1 cellular context compared by ENCODE assay signal in the genomic region with DNA sequence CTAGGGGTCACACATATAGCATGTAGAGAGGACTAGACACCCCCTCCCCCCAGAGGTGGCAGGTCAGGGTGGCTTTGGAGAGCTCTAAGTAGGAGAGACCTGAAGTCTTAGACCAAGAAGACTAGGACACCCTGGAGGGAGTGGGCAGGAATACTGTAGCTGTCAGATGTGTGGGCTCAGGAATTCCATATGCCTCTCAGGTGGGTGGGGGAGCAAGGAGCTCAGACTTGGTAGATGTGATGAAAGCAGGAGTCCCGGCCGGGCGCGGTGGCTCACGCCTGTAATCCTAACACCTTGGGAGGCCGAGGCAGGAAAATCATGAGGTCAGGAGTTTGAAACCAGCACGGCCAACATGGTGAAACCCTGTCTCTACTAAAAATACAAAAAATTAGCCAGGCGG.
TF ChIP-seq lines count a peak whose summit lies in the region.

No MANE protein-coding gene starts in this region.

TF ChIP-seq in GM23338, 12 proteins besides CTCF, POLR2A, EP300 and RAD21:
- TF ChIP-seq EZH2 (IDR thresholded peaks at IDR 0.05; ENCODE audit: low read depth, unreplicated experiment) = no peak
- TF ChIP-seq, protein P1, sequence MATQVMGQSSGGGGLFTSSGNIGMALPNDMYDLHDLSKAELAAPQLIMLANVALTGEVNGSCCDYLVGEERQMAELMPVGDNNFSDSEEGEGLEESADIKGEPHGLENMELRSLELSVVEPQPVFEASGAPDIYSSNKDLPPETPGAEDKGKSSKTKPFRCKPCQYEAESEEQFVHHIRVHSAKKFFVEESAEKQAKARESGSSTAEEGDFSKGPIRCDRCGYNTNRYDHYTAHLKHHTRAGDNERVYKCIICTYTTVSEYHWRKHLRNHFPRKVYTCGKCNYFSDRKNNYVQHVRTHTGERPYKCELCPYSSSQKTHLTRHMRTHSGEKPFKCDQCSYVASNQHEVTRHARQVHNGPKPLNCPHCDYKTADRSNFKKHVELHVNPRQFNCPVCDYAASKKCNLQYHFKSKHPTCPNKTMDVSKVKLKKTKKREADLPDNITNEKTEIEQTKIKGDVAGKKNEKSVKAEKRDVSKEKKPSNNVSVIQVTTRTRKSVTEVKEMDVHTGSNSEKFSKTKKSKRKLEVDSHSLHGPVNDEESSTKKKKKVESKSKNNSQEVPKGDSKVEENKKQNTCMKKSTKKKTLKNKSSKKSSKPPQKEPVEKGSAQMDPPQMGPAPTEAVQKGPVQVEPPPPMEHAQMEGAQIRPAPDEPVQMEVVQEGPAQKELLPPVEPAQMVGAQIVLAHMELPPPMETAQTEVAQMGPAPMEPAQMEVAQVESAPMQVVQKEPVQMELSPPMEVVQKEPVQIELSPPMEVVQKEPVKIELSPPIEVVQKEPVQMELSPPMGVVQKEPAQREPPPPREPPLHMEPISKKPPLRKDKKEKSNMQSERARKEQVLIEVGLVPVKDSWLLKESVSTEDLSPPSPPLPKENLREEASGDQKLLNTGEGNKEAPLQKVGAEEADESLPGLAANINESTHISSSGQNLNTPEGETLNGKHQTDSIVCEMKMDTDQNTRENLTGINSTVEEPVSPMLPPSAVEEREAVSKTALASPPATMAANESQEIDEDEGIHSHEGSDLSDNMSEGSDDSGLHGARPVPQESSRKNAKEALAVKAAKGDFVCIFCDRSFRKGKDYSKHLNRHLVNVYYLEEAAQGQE (IDR thresholded peaks at IDR 0.05; ENCODE audit: unreplicated experiment) = no peak
- no peak for TF ChIP-seq ZNF331 (CRISPR knock-in tag; IDR thresholded peaks at IDR 0.05; ENCODE audit: low read depth)
- no peak for TF ChIP-seq NANOG (IDR thresholded peaks at IDR 0.05; ENCODE audit: borderline replicate concordance)
- TF ChIP-seq, protein P2, sequence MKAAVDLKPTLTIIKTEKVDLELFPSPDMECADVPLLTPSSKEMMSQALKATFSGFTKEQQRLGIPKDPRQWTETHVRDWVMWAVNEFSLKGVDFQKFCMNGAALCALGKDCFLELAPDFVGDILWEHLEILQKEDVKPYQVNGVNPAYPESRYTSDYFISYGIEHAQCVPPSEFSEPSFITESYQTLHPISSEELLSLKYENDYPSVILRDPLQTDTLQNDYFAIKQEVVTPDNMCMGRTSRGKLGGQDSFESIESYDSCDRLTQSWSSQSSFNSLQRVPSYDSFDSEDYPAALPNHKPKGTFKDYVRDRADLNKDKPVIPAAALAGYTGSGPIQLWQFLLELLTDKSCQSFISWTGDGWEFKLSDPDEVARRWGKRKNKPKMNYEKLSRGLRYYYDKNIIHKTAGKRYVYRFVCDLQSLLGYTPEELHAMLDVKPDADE (IDR thresholded peaks at IDR 0.05) = no peak
- TF ChIP-seq EZH2phosphoT487 (IDR thresholded peaks at IDR 0.05; ENCODE audit: unreplicated experiment) = no peak
- no peak for TF ChIP-seq POLR2AphosphoS5 (IDR thresholded peaks at IDR 0.05; ENCODE audit: low read depth)
- no peak for TF ChIP-seq CREB1 (CRISPR knock-in tag; IDR thresholded peaks at IDR 0.05; ENCODE audit: low read depth)
- no peak for TF ChIP-seq ZNF114 (CRISPR knock-in tag; IDR thresholded peaks at IDR 0.05)
- TF ChIP-seq JUNB (IDR thresholded peaks at IDR 0.05; ENCODE audit: unreplicated experiment) = no peak
- no peak for TF ChIP-seq STAT1 (IDR thresholded peaks at IDR 0.05; ENCODE audit: unreplicated experiment)
- TF ChIP-seq, protein P3, sequence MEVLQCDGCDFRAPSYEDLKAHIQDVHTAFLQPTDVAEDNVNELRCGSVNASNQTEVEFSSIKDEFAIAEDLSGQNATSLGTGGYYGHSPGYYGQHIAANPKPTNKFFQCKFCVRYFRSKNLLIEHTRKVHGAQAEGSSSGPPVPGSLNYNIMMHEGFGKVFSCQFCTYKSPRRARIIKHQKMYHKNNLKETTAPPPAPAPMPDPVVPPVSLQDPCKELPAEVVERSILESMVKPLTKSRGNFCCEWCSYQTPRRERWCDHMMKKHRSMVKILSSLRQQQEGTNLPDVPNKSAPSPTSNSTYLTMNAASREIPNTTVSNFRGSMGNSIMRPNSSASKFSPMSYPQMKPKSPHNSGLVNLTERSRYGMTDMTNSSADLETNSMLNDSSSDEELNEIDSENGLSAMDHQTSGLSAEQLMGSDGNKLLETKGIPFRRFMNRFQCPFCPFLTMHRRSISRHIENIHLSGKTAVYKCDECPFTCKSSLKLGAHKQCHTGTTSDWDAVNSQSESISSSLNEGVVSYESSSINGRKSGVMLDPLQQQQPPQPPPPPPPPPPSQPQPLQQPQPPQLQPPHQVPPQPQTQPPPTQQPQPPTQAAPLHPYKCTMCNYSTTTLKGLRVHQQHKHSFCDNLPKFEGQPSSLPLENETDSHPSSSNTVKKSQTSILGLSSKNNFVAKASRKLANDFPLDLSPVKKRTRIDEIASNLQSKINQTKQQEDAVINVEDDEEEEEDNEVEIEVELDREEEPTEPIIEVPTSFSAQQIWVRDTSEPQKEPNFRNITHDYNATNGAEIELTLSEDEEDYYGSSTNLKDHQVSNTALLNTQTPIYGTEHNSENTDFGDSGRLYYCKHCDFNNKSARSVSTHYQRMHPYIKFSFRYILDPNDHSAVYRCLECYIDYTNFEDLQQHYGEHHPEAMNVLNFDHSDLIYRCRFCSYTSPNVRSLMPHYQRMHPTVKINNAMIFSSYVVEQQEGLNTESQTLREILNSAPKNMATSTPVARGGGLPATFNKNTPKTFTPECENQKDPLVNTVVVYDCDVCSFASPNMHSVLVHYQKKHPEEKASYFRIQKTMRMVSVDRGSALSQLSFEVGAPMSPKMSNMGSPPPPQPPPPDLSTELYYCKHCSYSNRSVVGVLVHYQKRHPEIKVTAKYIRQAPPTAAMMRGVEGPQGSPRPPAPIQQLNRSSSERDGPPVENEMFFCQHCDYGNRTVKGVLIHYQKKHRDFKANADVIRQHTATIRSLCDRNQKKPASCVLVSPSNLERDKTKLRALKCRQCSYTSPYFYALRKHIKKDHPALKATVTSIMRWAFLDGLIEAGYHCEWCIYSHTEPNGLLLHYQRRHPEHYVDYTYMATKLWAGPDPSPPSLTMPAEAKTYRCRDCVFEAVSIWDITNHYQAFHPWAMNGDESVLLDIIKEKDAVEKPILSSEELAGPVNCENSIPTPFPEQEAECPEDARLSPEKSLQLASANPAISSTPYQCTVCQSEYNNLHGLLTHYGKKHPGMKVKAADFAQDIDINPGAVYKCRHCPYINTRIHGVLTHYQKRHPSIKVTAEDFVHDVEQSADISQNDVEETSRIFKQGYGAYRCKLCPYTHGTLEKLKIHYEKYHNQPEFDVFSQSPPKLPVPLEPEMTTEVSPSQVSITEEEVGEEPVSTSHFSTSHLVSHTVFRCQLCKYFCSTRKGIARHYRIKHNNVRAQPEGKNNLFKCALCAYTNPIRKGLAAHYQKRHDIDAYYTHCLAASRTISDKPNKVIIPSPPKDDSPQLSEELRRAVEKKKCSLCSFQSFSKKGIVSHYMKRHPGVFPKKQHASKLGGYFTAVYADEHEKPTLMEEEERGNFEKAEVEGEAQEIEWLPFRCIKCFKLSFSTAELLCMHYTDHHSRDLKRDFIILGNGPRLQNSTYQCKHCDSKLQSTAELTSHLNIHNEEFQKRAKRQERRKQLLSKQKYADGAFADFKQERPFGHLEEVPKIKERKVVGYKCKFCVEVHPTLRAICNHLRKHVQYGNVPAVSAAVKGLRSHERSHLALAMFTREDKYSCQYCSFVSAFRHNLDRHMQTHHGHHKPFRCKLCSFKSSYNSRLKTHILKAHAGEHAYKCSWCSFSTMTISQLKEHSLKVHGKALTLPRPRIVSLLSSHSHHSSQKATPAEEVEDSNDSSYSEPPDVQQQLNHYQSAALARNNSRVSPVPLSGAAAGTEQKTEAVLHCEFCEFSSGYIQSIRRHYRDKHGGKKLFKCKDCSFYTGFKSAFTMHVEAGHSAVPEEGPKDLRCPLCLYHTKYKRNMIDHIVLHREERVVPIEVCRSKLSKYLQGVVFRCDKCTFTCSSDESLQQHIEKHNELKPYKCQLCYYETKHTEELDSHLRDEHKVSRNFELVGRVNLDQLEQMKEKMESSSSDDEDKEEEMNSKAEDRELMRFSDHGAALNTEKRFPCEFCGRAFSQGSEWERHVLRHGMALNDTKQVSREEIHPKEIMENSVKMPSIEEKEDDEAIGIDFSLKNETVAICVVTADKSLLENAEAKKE (CRISPR knock-in tag; IDR thresholded peaks at IDR 0.05) = no peak
